In genomic region chr3:32531010-32531647, GRCh38 we compare ENCODE assay signal across 1 cellular context.
TF ChIP-seq lines count a peak whose summit lies in the region.

No MANE protein-coding gene starts in this region.

TF ChIP-seq in K562, 482 proteins besides CTCF, POLR2A, EP300 and RAD21:
- TF ChIP-seq TEAD2 (tag; IDR thresholded peaks at IDR 0.05) (no peak), HDAC1 (IDR thresholded peaks at IDR 0.05) (peak in 1 of 2 experiments; percentile 32; a peak in 1 of 4 replicates), CEBPG (CRISPR knock-in tag; IDR thresholded peaks at IDR 0.05) (no peak), CEBPG (tag; conservative IDR thresholded peaks at IDR 0.05 in 1 of 2, IDR thresholded peaks at IDR 0.05 in 1 of 2) (peak in 1 of 2 experiments; percentile 43; a peak in 1 of 4 replicates), PHTF2 (CRISPR knock-in tag; IDR thresholded peaks at IDR 0.05) (0 out of 2 replicates have a peak, but pooled peaks have one; percentile 4), HMBOX1 (IDR thresholded peaks at IDR 0.05) (0 out of 2 replicates have a peak, but pooled peaks have one; percentile 34), ZNF124 (CRISPR knock-in tag; IDR thresholded peaks at IDR 0.05) (no peak), MCM3 (IDR thresholded peaks at IDR 0.05) (no peak)
